In genomic region chr5:133769842-133770241, GRCh38 we compare ENCODE assay signal across 28 cellular contexts.
"Had no signal": no experiment of that assay in that cellular context is flagged by ENCODE, and none has a peak within 500 bp of the region (broad histone marks: within the 10 kb centered on the region; RNA-seq: fewer than 3 reads in every experiment).

No MANE protein-coding gene starts in this region.

- H3K4me3 ChIP-seq: colonic mucosa, coronary artery, dorsolateral prefrontal cortex, esophagus muscularis mucosa, esophagus squamous epithelium, gastrocnemius medialis, gastroesophageal sphincter, heart left ventricle, heart right ventricle, hepatocyte had no signal

- H3K27ac ChIP-seq: colonic mucosa, coronary artery, dorsolateral prefrontal cortex, epithelial cell of prostate, esophagus muscularis mucosa, esophagus squamous epithelium, foreskin keratinocyte, gastrocnemius medialis, gastroesophageal sphincter, heart left ventricle, heart right ventricle, hepatocyte had no signal

- H3K4me1 ChIP-seq: colonic mucosa, esophagus muscularis mucosa, esophagus squamous epithelium, foreskin keratinocyte, gastroesophageal sphincter, heart left ventricle, heart right ventricle had no signal

- DNase-seq: colonic mucosa; cortex of kidney; dermis blood vessel endothelial cell; dorsolateral prefrontal cortex; effector CD4-positive, alpha-beta T cell; effector CD8-positive, alpha-beta T cell; effector memory CD4-positive, alpha-beta T cell; effector memory CD8-positive, alpha-beta T cell; erythroblast; esophagus squamous epithelium; foreskin fibroblast; foreskin keratinocyte; foreskin melanocyte; gastrocnemius medialis; glutamatergic neuron; head of caudate nucleus; heart left ventricle; heart right ventricle had no signal

- H3K36me3 ChIP-seq: colonic mucosa, esophagus muscularis mucosa, esophagus squamous epithelium, gastrocnemius medialis, gastroesophageal sphincter, heart left ventricle, heart right ventricle had no signal

- H3K4me2 ChIP-seq: hepatocyte had no signal

- H2AFZ ChIP-seq: hepatocyte had no signal

- H3K79me2 ChIP-seq: hepatocyte had no signal

- H3K9me3 ChIP-seq: colonic mucosa, esophagus muscularis mucosa, esophagus squamous epithelium, gastrocnemius medialis, gastroesophageal sphincter had no signal

- H3K27me3 ChIP-seq: colonic mucosa, gastrocnemius medialis had no signal

- ATAC-seq: effector memory CD8-positive, alpha-beta T cell; esophagus mucosa; foreskin keratinocyte; gastrocnemius medialis; gastroesophageal sphincter; heart left ventricle; heart right ventricle had no signal

- FAIRE-seq: colon, endometrium, endothelial cell of umbilical vein, frontal cortex had no signal
